ENCODE assay signal across 19 cellular contexts in genomic region chr5:1055896-1056610, GRCh38. TPM values are rescaled to one million over a fixed set of nuclear protein-coding genes. Genes with fewer than 3 reads are reported as not detected.
"Had no signal": no experiment of that assay in that cellular context is flagged by ENCODE, and none has a peak within 500 bp of the region (broad histone marks: within the 10 kb centered on the region; RNA-seq: fewer than 3 reads in every experiment).

No MANE protein-coding gene starts in this region.

- H3K9me3 ChIP-seq: gastrocnemius medialis, heart right ventricle, mucosa of descending colon, stomach, testis, upper lobe of right lung had no signal

- H3K4me3 Mint-ChIP-seq: activated B cell treated with CpG ODN at 0.5 μM for 24 hours; activated CD4-positive, alpha-beta T cell treated with anti-CD3 and anti-CD28 coated beads, Interleukin-2, amount 10 ng/mL, durations not matched to agents 24 days and 14 days; activated naive CD8-positive, alpha-beta T cell treated with anti-CD3 and anti-CD28 coated beads, Interleukin-2, amount 50 U/mL, for 24 hours; naive thymus-derived CD4-positive, alpha-beta T cell had no signal

- H3K4me1 ChIP-seq: gastrocnemius medialis, stomach, testis, upper lobe of right lung had no signal

- FAIRE-seq: TTC549 had no signal

- H3K4me1 Mint-ChIP-seq: activated B cell treated with CpG ODN at 0.5 μM for 24 hours; activated CD4-positive, alpha-beta T cell treated with anti-CD3 and anti-CD28 coated beads, Interleukin-2, amount 10 ng/mL, durations not matched to agents 24 days and 14 days; activated naive CD8-positive, alpha-beta T cell treated with anti-CD3 and anti-CD28 coated beads, Interleukin-2, amount 50 U/mL, for 24 hours; naive thymus-derived CD4-positive, alpha-beta T cell had no signal

- H3K4me3 ChIP-seq: gastrocnemius medialis, heart right ventricle, mucosa of descending colon, stomach, testis, upper lobe of right lung had no signal

- H3K27me3 ChIP-seq: heart right ventricle, stomach, testis, upper lobe of right lung had no signal

- DNase-seq: activated B cell treated with CpG ODN at 0.5 μM for 24 hours; activated CD4-positive, alpha-beta T cell treated with anti-CD3 and anti-CD28 coated beads, Interleukin-2, amount 10 ng/mL, durations not matched to agents 24 days and 14 days; activated naive CD4-positive, alpha-beta T cell; activated naive CD8-positive, alpha-beta T cell treated with anti-CD3 and anti-CD28 coated beads, Interleukin-2, amount 50 U/mL, for 24 hours; dermis blood vessel endothelial cell; erythroblast; gastrocnemius medialis; left colon; mammary epithelial cell; naive thymus-derived CD4-positive, alpha-beta T cell; occipital lobe; stomach; testis; upper lobe of right lung had no signal

- H3K9me3 Mint-ChIP-seq: activated B cell treated with CpG ODN at 0.5 μM for 24 hours; activated CD4-positive, alpha-beta T cell treated with anti-CD3 and anti-CD28 coated beads, Interleukin-2, amount 10 ng/mL, durations not matched to agents 24 days and 14 days; activated naive CD8-positive, alpha-beta T cell treated with anti-CD3 and anti-CD28 coated beads, Interleukin-2, amount 50 U/mL, for 24 hours; naive thymus-derived CD4-positive, alpha-beta T cell had no signal

- ATAC-seq: activated naive CD8-positive, alpha-beta T cell treated with anti-CD3 and anti-CD28 coated beads, Interleukin-2, amount 50 U/mL, for 24 hours; gastrocnemius medialis; heart right ventricle; left colon; mucosa of descending colon; naive thymus-derived CD4-positive, alpha-beta T cell; sciatic nerve; upper lobe of right lung had no signal

- H3K27me3 Mint-ChIP-seq: activated B cell treated with CpG ODN at 0.5 μM for 24 hours; activated CD4-positive, alpha-beta T cell treated with anti-CD3 and anti-CD28 coated beads, Interleukin-2, amount 10 ng/mL, durations not matched to agents 24 days and 14 days; activated naive CD8-positive, alpha-beta T cell treated with anti-CD3 and anti-CD28 coated beads, Interleukin-2, amount 50 U/mL, for 24 hours; naive thymus-derived CD4-positive, alpha-beta T cell; progenitor cell of endocrine pancreas had no signal

- H3K36me3 ChIP-seq: gastrocnemius medialis had no signal

- H3K27ac Mint-ChIP-seq: activated B cell treated with CpG ODN at 0.5 μM for 24 hours; activated CD4-positive, alpha-beta T cell treated with anti-CD3 and anti-CD28 coated beads, Interleukin-2, amount 10 ng/mL, durations not matched to agents 24 days and 14 days; activated naive CD8-positive, alpha-beta T cell treated with anti-CD3 and anti-CD28 coated beads, Interleukin-2, amount 50 U/mL, for 24 hours; progenitor cell of endocrine pancreas had no signal

- H3K27ac ChIP-seq: gastrocnemius medialis, heart right ventricle, stomach, testis, upper lobe of right lung had no signal

RNA-seq across cellular contexts. Expression of gene NKD2, which starts 47.5 kb away (rescaled TPM):
- total RNA-seq: gastrocnemius medialis had no signal
